Comparison of ENCODE assay signal across 13 cellular contexts in genomic region chr3:16596352-16597032, GRCh38.
DNase-seq lines count a peak whose midpoint lies in the region; ATAC-seq lines count a peak whose summit lies in the region.
"Had no signal": no experiment of that assay in that cellular context is flagged by ENCODE, and none has a peak within 500 bp of the region (broad histone marks: within the 10 kb centered on the region; RNA-seq: fewer than 3 reads in every experiment).

No MANE protein-coding gene starts in this region.

- ATAC-seq in HG02610 (IDR thresholded peaks at IDR 0.05; ENCODE audit: unreplicated experiment) = peak; percentile 89
- peak; percentile 74 for ATAC-seq in HG03565 (IDR thresholded peaks at IDR 0.05; ENCODE audit: unreplicated experiment)
- peak; percentile 92 for ATAC-seq in stimulated activated naive CD8-positive, alpha-beta T cell treated with anti-CD3 and anti-CD28 coated beads, Interleukin-15, Interleukin-2, amounts not matched to agents 100 U/mL and 50 U/mL, for 24 hours
- ATAC-seq: effector memory CD8-positive, alpha-beta T cell had no signal

- DNase-seq in stimulated activated CD4-positive, alpha-beta T cell treated with anti-CD3 and anti-CD28 coated beads, Interleukin-15, amount 100 ng/mL, for 24 hours = peak; percentile 41
- no peak for DNase-seq in stimulated activated CD4-positive, alpha-beta T cell treated with anti-CD3 and anti-CD28 coated beads, Interleukin-4, amount 100 ng/mL, for 4 hours
- peak; percentile 23 for DNase-seq in stimulated activated naive CD8-positive, alpha-beta T cell treated with anti-CD3 and anti-CD28 coated beads, Interleukin-15, Interleukin-2, amounts not matched to agents 100 U/mL and 50 U/mL, for 24 hours
- DNase-seq in T-helper 9 cell (no peak), NCI-H1092 (lab: John Stamatoyannopoulos, UW) (no peak), DMS79 (lab: John Stamatoyannopoulos, UW) (no peak)
- DNase-seq: activated CD8-positive, alpha-beta memory T cell treated with anti-CD3 and anti-CD28 coated beads, Interleukin-2, amount 50 U/mL, for 48 hours; effector memory CD8-positive, alpha-beta T cell; IMR-90; NCI-H1436; NCI-H510A had no signal

Comparison
In these comparisons a context has a peak if more than half of its experiments do, and no peak if none do; other contexts are left out.
1. DNase-seq: peak in stimulated activated CD4-positive, alpha-beta T cell treated with anti-CD3 and anti-CD28 coated beads, Interleukin-15, amount 100 ng/mL, for 24 hours (single experiment) and stimulated activated naive CD8-positive, alpha-beta T cell treated with anti-CD3 and anti-CD28 coated beads, Interleukin-15, Interleukin-2, amounts not matched to agents 100 U/mL and 50 U/mL, for 24 hours (single experiment); none in stimulated activated CD4-positive, alpha-beta T cell treated with anti-CD3 and anti-CD28 coated beads, Interleukin-4, amount 100 ng/mL, for 4 hours (0 of 2), T-helper 9 cell (single experiment), NCI-H1092 (single experiment) and DMS79 (single experiment).
2. Peak in every context shown above with its lines, with median percentiles within 50 percentile points of each other: ATAC-seq.